ENCODE assay signal across 11 cellular contexts in genomic region chr1:44803062-44803311, GRCh38. TPM values are rescaled to one million over a fixed set of nuclear protein-coding genes. Genes with fewer than 3 reads are reported as not detected.
DNase-seq lines count a peak whose midpoint lies in the region; ATAC-seq and TF ChIP-seq lines count a peak whose summit lies in the region.
"Had no signal": no experiment of that assay in that cellular context is flagged by ENCODE, and none has a peak within 500 bp of the region (broad histone marks: within the 10 kb centered on the region; RNA-seq: fewer than 3 reads in every experiment).

No MANE protein-coding gene starts in this region.

- WGBS in transverse colon (ENCODE audit: low coverage in 1 of 2), 2 donors, result 93% methylated on average over 9 of the region's 9 CpGs; no CpG with 5 or more reads in 1 of the 2 donors

- H3K9me3 Mint-ChIP-seq in HFFc6, result no peaks in the 10 kb centered on the region
- no peaks in the 10 kb centered on the region for H3K9me3 Mint-ChIP-seq in nephron progenitor cell
- H3K9me3 Mint-ChIP-seq in WTC11, result no peaks in the 10 kb centered on the region
- H3K9me3 Mint-ChIP-seq: H9 had no signal

- peak overlapping the region; percentile 95; the same call in 1 of the 2 replicates for H3K4me3 ChIP-seq in ACC112 (ENCODE audit: low read depth, low read length)
- H3K4me3 ChIP-seq in choroid plexus epithelial cell (ENCODE audit: low read depth, low read length), result peak overlapping the region; percentile 90
- no peak overlapping the region for H3K4me3 ChIP-seq in transverse colon
- H3K4me3 ChIP-seq: SJSA1 had no signal

- no peak for DNase-seq in HFFc6
- no peak for DNase-seq in choroid plexus epithelial cell (ENCODE audit: low read depth)
- no peak for DNase-seq in nephron progenitor cell
- DNase-seq in WTC11 (ENCODE audit: low spot score), result no peak
- no peak for DNase-seq in transverse colon
- DNase-seq in NK-92 (lab: John Stamatoyannopoulos, UW; ENCODE audit: unreplicated experiment), result no peak
- DNase-seq: H9, NCI-H1694 had no signal

- H3K27me3 ChIP-seq in ACC112 (ENCODE audit: insufficient read depth, low read length) (no peaks in the 10 kb centered on the region), transverse colon (no peaks in the 10 kb centered on the region)
- H3K27me3 ChIP-seq: SJSA1 had no signal

- ATAC-seq in GM21825 (IDR thresholded peaks at IDR 0.05; ENCODE audit: unreplicated experiment) (no peak), WTC11 (no peak)

- POLR2A ChIA-PET in WTC11 (lab: Charles Lee), result no interaction called here

- H3K27me3 Mint-ChIP-seq in HFFc6 (ENCODE audit: insufficient read depth) (peaks cover 14% of the 10 kb centered on the region), nephron progenitor cell (ENCODE audit: low read depth, poor library complexity) (peaks cover 2% of the 10 kb centered on the region), WTC11 (ENCODE audit: low read depth) (peaks cover 3% of the 10 kb centered on the region; the same call in 1 of the 2 replicates)

- TF ChIP-seq EP300 in transverse colon (IDR thresholded peaks at IDR 0.05; ENCODE audit: low read depth), result no peak

- H3K36me3 ChIP-seq in ACC112 (ENCODE audit: insufficient read depth, low read length) (peaks cover 24% of the 10 kb centered on the region; the same call in 1 of the 2 replicates), transverse colon (peaks cover 0 to 6% (median 0%) of the 10 kb centered on the region in 4 donors)

- no peaks in the 10 kb centered on the region for H3K9me3 ChIP-seq in transverse colon
- H3K9me3 ChIP-seq: SJSA1 had no signal

- CTCF ChIA-PET in WTC11 (lab: Charles Lee), result interaction anchor here (1.1 kb wide), 1 partner anchor 19 kb away, joined by 4 read pairs; no protein-coding TSS in a partner anchor

- H3K4me3 Mint-ChIP-seq in HFFc6, result peak overlapping the region; percentile 94
- H3K4me3 Mint-ChIP-seq in nephron progenitor cell, result peak overlapping the region; percentile 12
- H3K4me3 Mint-ChIP-seq in WTC11, result no peak overlapping the region
- H3K4me3 Mint-ChIP-seq: H9 had no signal

- H2AFZ ChIP-seq in ACC112 (ENCODE audit: low read length, unreplicated experiment), result no peak overlapping the region

- peak overlapping the region; percentile 22; the same call in 1 of the 2 replicates for H3K27ac ChIP-seq in ACC112 (ENCODE audit: low read depth, low read length)
- peak overlapping the region in 1 of 4 donors; percentile 73 for H3K27ac ChIP-seq in transverse colon
- H3K27ac ChIP-seq: SJSA1 had no signal

- H3K4me1 Mint-ChIP-seq in HFFc6 (ENCODE audit: low read depth) (peaks cover 70% of the 10 kb centered on the region), nephron progenitor cell (peaks cover 66% of the 10 kb centered on the region), WTC11 (peaks cover 31% of the 10 kb centered on the region)

- in situ Hi-C loops in transverse colon (cut with MboI; ENCODE audit: low pct_ligation_motif_present in 1 of 4, low pct_unique_long_range_greater_than_20kb in 1 of 4, low sequenced_read_pairs in 3 of 4), result no loop called here

- H3K79me2 ChIP-seq in ACC112 (ENCODE audit: control insufficient read depth, insufficient read depth, low read length, unreplicated experiment), result peaks cover 33% of the 10 kb centered on the region

- intact Hi-C loops in transverse colon (cut with DNase I; ENCODE audit: low total_unique reads), result no loop called here

- peaks cover 45% of the 10 kb centered on the region for H3K36me3 Mint-ChIP-seq in HFFc6 (ENCODE audit: low read depth)
- H3K36me3 Mint-ChIP-seq in nephron progenitor cell (ENCODE audit: low read depth), result peaks cover 16% of the 10 kb centered on the region
- H3K36me3 Mint-ChIP-seq in WTC11, result peaks cover 22% of the 10 kb centered on the region

- H3K27ac Mint-ChIP-seq in HFFc6, result peak overlapping the region; percentile 94
- peak overlapping the region; percentile 71 for H3K27ac Mint-ChIP-seq in nephron progenitor cell
- no peak overlapping the region for H3K27ac Mint-ChIP-seq in WTC11
- H3K27ac Mint-ChIP-seq: H9 had no signal

- H3K4me1 ChIP-seq in ACC112 (ENCODE audit: control insufficient read depth, insufficient read depth, low read length, unreplicated experiment), result peaks cover 49% of the 10 kb centered on the region
- peaks cover 26 to 49% (median 35%) of the 10 kb centered on the region in 4 donors for H3K4me1 ChIP-seq in transverse colon

- TF ChIP-seq CTCF in HFFc6 (IDR thresholded peaks at IDR 0.05) (no peak), choroid plexus epithelial cell (conservative IDR thresholded peaks at IDR 0.05; ENCODE audit: low read depth, low read length) (no peak), nephron progenitor cell (IDR thresholded peaks at IDR 0.05) (no peak), WTC11 (IDR thresholded peaks at IDR 0.05) (no peak), transverse colon (IDR thresholded peaks at IDR 0.05) (no peak)

- TF ChIP-seq POLR2A in transverse colon (IDR thresholded peaks at IDR 0.05), result no peak

TF ChIP-seq in WTC11, 78 proteins besides CTCF, POLR2A, EP300 and RAD21:
- TF ChIP-seq PRDM15 (CRISPR knock-in tag; IDR thresholded peaks at IDR 0.05), result no peak
- no peak for TF ChIP-seq EMX1 (CRISPR knock-in tag; IDR thresholded peaks at IDR 0.05)
- TF ChIP-seq ATF1 (CRISPR knock-in tag; IDR thresholded peaks at IDR 0.05), result no peak
- TF ChIP-seq, protein P1, sequence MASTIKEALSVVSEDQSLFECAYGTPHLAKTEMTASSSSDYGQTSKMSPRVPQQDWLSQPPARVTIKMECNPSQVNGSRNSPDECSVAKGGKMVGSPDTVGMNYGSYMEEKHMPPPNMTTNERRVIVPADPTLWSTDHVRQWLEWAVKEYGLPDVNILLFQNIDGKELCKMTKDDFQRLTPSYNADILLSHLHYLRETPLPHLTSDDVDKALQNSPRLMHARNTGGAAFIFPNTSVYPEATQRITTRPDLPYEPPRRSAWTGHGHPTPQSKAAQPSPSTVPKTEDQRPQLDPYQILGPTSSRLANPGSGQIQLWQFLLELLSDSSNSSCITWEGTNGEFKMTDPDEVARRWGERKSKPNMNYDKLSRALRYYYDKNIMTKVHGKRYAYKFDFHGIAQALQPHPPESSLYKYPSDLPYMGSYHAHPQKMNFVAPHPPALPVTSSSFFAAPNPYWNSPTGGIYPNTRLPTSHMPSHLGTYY (CRISPR knock-in tag; IDR thresholded peaks at IDR 0.05), result no peak
- TF ChIP-seq CBFB (CRISPR knock-in tag; IDR thresholded peaks at IDR 0.05; ENCODE audit: low read depth), result no peak

RNA-seq across cellular contexts. Expression of gene PLK3, which starts 2.8 kb away (rescaled TPM):
- 10 to 100 TPM; 37.1 to 44.6 (median 39.2) TPM for total RNA-seq in HFFc6 (2021; fragmentation: NEBNext Ultra II Directional; extraction: Animal tissue kit (Norgen Biotek cat#: 25700))
- total RNA-seq in WTC11 (2021) (10.1 to 16.4 TPM (median 12.0 TPM) in 3 replicates), transverse colon (10 to 100 TPM; 12.4 to 87.2 (median 16.3) TPM)

RNA-seq across cellular contexts. Expression of gene DYNLT4, which starts 4.2 kb away (rescaled TPM):
- total RNA-seq in HFFc6 (2021; fragmentation: NEBNext Ultra II Directional; extraction: Animal tissue kit (Norgen Biotek cat#: 25700)), result under 1 TPM in 1 of 6 experiments, not detected in 5; 0.46 TPM
- 0.31 to 0.62 TPM (median 0.57 TPM) in 3 replicates for total RNA-seq in WTC11 (2021)
- total RNA-seq in transverse colon, result 1 to 10 TPM in 1 of 4 donors, not detected in 3; 1.4 TPM
- total RNA-seq: H9, SJSA1 had no signal

RNA-seq across cellular contexts. Expression of gene BTBD19, which starts 5.3 kb away (rescaled TPM):
- 10 to 100 TPM; 12.2 to 21.4 (median 13.9) TPM for total RNA-seq in HFFc6 (2021; fragmentation: NEBNext Ultra II Directional; extraction: Animal tissue kit (Norgen Biotek cat#: 25700))
- total RNA-seq in WTC11 (2021) (1.7 to 2.0 TPM (median 1.8 TPM) in 3 replicates), transverse colon (10 to 100 TPM in 1 of 4 donors, 1 to 10 TPM in 3; 1.5 to 22.1 (median 3.7) TPM)

RNA-seq across cellular contexts. Expression of gene BEST4, which starts 15.0 kb away (rescaled TPM):
- under 1 TPM; 0.09 to 0.23 (median 0.12) TPM for total RNA-seq in HFFc6 (2021; fragmentation: NEBNext Ultra II Directional; extraction: Animal tissue kit (Norgen Biotek cat#: 25700))
- total RNA-seq in WTC11 (2021), result 1.6 to 1.7 TPM (median 1.6 TPM) in 3 replicates
- 100 to 1,000 TPM in 2 of 4 donors, 10 to 100 TPM in 2; 48.8 to 208 (median 92.3) TPM for total RNA-seq in transverse colon
- total RNA-seq: SJSA1 had no signal

RNA-seq across cellular contexts. Expression of gene RPS8, which starts 27.6 kb away (rescaled TPM):
- 1,000 to 10,000 TPM; 1,518 to 1,745 (median 1,633) TPM for total RNA-seq in HFFc6 (2021; fragmentation: NEBNext Ultra II Directional; extraction: Animal tissue kit (Norgen Biotek cat#: 25700))
- total RNA-seq in WTC11 (2021) (2,343 to 2,726 TPM (median 2,722 TPM) in 3 replicates), transverse colon (1,000 to 10,000 TPM in 3 of 4 donors, 100 to 1,000 TPM in 1; 505 to 1,630 (median 1,282) TPM)

Comparison
In these comparisons a context has a peak if more than half of its experiments do, and no peak if none do; other contexts are left out.
1. H3K4me3 ChIP-seq: peak in ACC112 (single experiment) and choroid plexus epithelial cell (single experiment); none in transverse colon (0 of 4).